25 cellular contexts compared by ENCODE assay signal in genomic region chr21:19224090-19224489, GRCh38.
"Had no signal": no experiment of that assay in that cellular context is flagged by ENCODE, and none has a peak within 500 bp of the region (broad histone marks: within the 10 kb centered on the region; RNA-seq: fewer than 3 reads in every experiment).

No MANE protein-coding gene starts in this region.

- FAIRE-seq: colon, endometrium, endothelial cell of umbilical vein had no signal

- DNase-seq: cortex of kidney; dermis blood vessel endothelial cell; dorsolateral prefrontal cortex; effector CD4-positive, alpha-beta T cell; effector CD8-positive, alpha-beta T cell; effector memory CD4-positive, alpha-beta T cell; effector memory CD8-positive, alpha-beta T cell; endodermal cell; erythroblast; esophagus squamous epithelium; foreskin fibroblast; foreskin keratinocyte; foreskin melanocyte; gastrocnemius medialis; glutamatergic neuron; head of caudate nucleus; heart left ventricle; heart right ventricle had no signal

- H3K4me1 ChIP-seq: esophagus muscularis mucosa, esophagus squamous epithelium, foreskin keratinocyte, gastrocnemius medialis, gastroesophageal sphincter, heart left ventricle, heart right ventricle had no signal

- H3K36me3 ChIP-seq: esophagus muscularis mucosa, esophagus squamous epithelium, gastrocnemius medialis, gastroesophageal sphincter, heart left ventricle, heart right ventricle had no signal

- H3K4me3 ChIP-seq: coronary artery, dorsolateral prefrontal cortex, esophagus muscularis mucosa, esophagus squamous epithelium, gastrocnemius medialis, gastroesophageal sphincter, heart left ventricle, heart right ventricle had no signal

- H3K27ac ChIP-seq: coronary artery, dorsolateral prefrontal cortex, epithelial cell of prostate, esophagus muscularis mucosa, esophagus squamous epithelium, foreskin keratinocyte, gastrocnemius medialis, gastroesophageal sphincter, heart left ventricle, heart right ventricle had no signal

- H3K27me3 ChIP-seq: dorsolateral prefrontal cortex, esophagus muscularis mucosa, esophagus squamous epithelium, foreskin keratinocyte, gastrocnemius medialis, gastroesophageal sphincter, heart left ventricle, heart right ventricle had no signal

- H3K9me3 ChIP-seq: esophagus muscularis mucosa, esophagus squamous epithelium, gastrocnemius medialis, gastroesophageal sphincter, heart right ventricle had no signal
